2 cellular contexts compared by ENCODE assay signal in the genomic region with DNA sequence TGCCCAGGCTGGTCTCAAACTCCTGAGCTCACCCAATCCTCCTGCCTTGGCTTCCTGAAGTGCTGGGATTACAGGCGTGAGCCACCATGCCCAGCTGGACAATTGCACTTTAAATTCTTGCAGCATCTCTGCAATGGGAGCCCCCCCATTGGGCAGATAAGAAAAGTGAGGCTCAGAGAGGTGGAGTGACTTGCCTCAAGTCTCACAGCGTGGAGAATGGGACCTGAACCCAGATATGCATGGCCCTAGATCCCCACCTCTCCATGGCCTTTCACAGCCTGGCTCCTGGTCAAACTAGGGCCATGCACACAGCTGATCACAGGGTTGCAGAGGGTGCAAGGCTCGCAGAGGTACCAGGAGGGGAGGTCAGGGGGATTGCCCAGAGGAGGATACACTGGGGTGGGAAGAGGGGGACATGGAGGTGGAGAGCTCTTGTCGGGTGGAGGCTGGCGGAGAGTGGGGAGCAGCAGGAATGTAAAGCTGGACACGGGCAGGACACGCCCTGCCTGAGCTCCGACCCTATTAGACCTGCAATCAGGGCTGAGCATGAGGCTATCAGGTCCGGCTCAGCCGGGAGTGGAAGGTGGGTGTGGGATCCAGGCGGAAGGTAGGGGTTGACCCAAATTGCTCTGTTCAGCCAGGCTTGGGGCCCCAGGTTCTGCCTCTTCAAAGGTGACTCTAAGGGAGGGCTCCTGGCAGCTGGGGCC.
TF ChIP-seq lines count a peak whose summit lies in the region.

No MANE protein-coding gene starts in this region.

TF ChIP-seq in HEK293, 187 proteins besides CTCF, POLR2A, EP300 and RAD21:
- TF ChIP-seq KLF7 (tag by site-specific recombination; IDR thresholded peaks at IDR 0.05; ENCODE audit: borderline replicate concordance) = no peak
- 0 out of 2 replicates have a peak, but pooled peaks have one; percentile 17 for TF ChIP-seq SP2 (tag by site-specific recombination; IDR thresholded peaks at IDR 0.05)

TF ChIP-seq in GM12878, 131 proteins besides CTCF, POLR2A, EP300 and RAD21:
- TF ChIP-seq ASH2L (IDR thresholded peaks at IDR 0.05; ENCODE audit: borderline replicate concordance, low read depth) (no peak), ZNF217 (IDR thresholded peaks at IDR 0.05) (no peak), CREB1 (IDR thresholded peaks at IDR 0.05; ENCODE audit: low read depth) (no peak), ZBTB4 (CRISPR knock-in tag; IDR thresholded peaks at IDR 0.05) (no peak), SMC3 (IDR thresholded peaks at IDR 0.05; ENCODE audit: borderline replicate concordance, low read length) (no peak), BHLHE40 (IDR thresholded peaks at IDR 0.05; ENCODE audit: borderline replicate concordance in 1 of 2, low read depth in 2 of 2, low read length in 1 of 2) (no peak)
